Comparison of ENCODE assay signal across 16 cellular contexts in the genomic region with DNA sequence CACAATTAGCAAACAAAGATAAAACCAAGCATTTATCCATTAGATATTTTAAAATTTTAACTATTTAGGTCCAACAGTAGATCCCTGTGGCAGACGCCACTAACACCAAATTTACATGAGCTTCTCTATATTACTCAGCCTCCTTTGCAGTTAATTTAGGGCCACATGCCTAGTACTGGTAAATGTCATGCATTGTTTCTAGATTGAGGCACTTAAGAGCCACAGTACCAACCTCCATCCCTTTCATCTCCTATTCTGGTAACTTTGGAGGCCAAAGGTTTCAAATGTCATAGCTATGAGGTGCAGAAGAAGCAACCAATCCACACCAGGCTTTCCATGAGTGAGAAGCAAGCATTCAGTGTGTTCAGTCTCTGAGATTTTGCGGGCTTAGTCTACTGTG.
DNase-seq lines count a peak whose midpoint lies in the region; ATAC-seq and TF ChIP-seq lines count a peak whose summit lies in the region.
"Had no signal": no experiment of that assay in that cellular context is flagged by ENCODE, and none has a peak within 500 bp of the region (broad histone marks: within the 10 kb centered on the region; RNA-seq: fewer than 3 reads in every experiment).

No MANE protein-coding gene starts in this region.

- ATAC-seq in GM18517 (IDR thresholded peaks at IDR 0.05; ENCODE audit: unreplicated experiment) = peak; percentile 65
- ATAC-seq in GM19395 (IDR thresholded peaks at IDR 0.05; ENCODE audit: unreplicated experiment) = peak; percentile 59
- peak; percentile 64 for ATAC-seq in HG02870 (IDR thresholded peaks at IDR 0.05; ENCODE audit: unreplicated experiment)
- ATAC-seq: left colon had no signal

- 82 to 83% methylated on average over 2 of the region's 2 CpGs for WGBS in thyroid gland, 2 donors

- no peak overlapping the region for H3K4me3 ChIP-seq in thyroid gland (replicated peaks in 1 of 3)
- H3K4me3 ChIP-seq: prostate gland, thoracic aorta had no signal

- no peak for TF ChIP-seq POLR2A in thyroid gland (IDR thresholded peaks at IDR 0.05)

- TF ChIP-seq CTCF in thyroid gland (IDR thresholded peaks at IDR 0.05) = no peak

- H3K27me3 ChIP-seq in thyroid gland = no peaks in the 10 kb centered on the region

- DNase-seq in SW480 (ENCODE audit: low spot score) = peak; percentile 15
- no peak for DNase-seq in NCI-H69 (lab: John Stamatoyannopoulos, UW)
- no peak for DNase-seq in thyroid gland
- DNase-seq in DMS53 treated with DMSO at 0.1 percent for 48 hours (lab: John Stamatoyannopoulos, UW; ENCODE audit: unreplicated experiment) = no peak
- DNase-seq in AML-193 (lab: John Stamatoyannopoulos, UW) = no peak
- DNase-seq: activated CD8-positive, alpha-beta memory T cell treated with anti-CD3 and anti-CD28 coated beads, Interleukin-2, amount 50 U/mL, for 4 hours; DMS79 treated with DMSO at 0.1 percent for 48 hours; effector CD4-positive, alpha-beta T cell; HCEC 1CT; left colon; stimulated activated CD4-positive, alpha-beta T cell treated with anti-CD3 and anti-CD28 coated beads, Interleukin-15, amount 100 ng/mL, for 24 hours had no signal

- no peak overlapping the region for H3K27ac ChIP-seq in thyroid gland
- H3K27ac ChIP-seq: prostate gland, thoracic aorta had no signal

- intact Hi-C loops in thyroid gland (cut with DNase I) = no loop called here

- H3K4me1 ChIP-seq in thyroid gland = no peaks in the 10 kb centered on the region
- H3K4me1 ChIP-seq: prostate gland had no signal

- no peaks in the 10 kb centered on the region for H3K36me3 ChIP-seq in thyroid gland
- H3K36me3 ChIP-seq: prostate gland, thoracic aorta had no signal

- no peaks in the 10 kb centered on the region for H3K9me3 ChIP-seq in thyroid gland
- H3K9me3 ChIP-seq: prostate gland, thoracic aorta had no signal
